ENCODE assay signal across 16 cellular contexts in genomic region chr6:11358904-11359840, GRCh38.
DNase-seq lines count a peak whose midpoint lies in the region; ATAC-seq and TF ChIP-seq lines count a peak whose summit lies in the region.
"Had no signal": no experiment of that assay in that cellular context is flagged by ENCODE, and none has a peak within 500 bp of the region (broad histone marks: within the 10 kb centered on the region; RNA-seq: fewer than 3 reads in every experiment).

No MANE protein-coding gene starts in this region.

- intact Hi-C loops in activated CD4-positive, alpha-beta T cell treated with anti-CD3 and anti-CD28 coated beads, Interleukin-2, amount 10 ng/mL, durations not matched to agents 24 days and 14 days (cut with micrococcal nuclease) = no loop called here
- intact Hi-C loops in colonic mucosa (cut with DNase I) = no loop called here

- no peaks in the 10 kb centered on the region for H3K9me3 ChIP-seq in colonic mucosa
- no peaks in the 10 kb centered on the region for H3K9me3 ChIP-seq in upper lobe of left lung
- H3K9me3 ChIP-seq: Peyer's patch had no signal

- H3K36me3 ChIP-seq in colonic mucosa = no peaks in the 10 kb centered on the region
- no peaks in the 10 kb centered on the region for H3K36me3 ChIP-seq in upper lobe of left lung
- H3K36me3 ChIP-seq: Peyer's patch had no signal

- H3K27ac ChIP-seq in colonic mucosa = peak overlapping the region; percentile 18
- peak overlapping the region; percentile 75 to 90 (median 80) for H3K27ac ChIP-seq in upper lobe of left lung
- H3K27ac ChIP-seq: Peyer's patch had no signal

- no peak for TF ChIP-seq CTCF in colonic mucosa (IDR thresholded peaks at IDR 0.05)
- no peak for TF ChIP-seq CTCF in upper lobe of left lung (IDR thresholded peaks at IDR 0.05)

- H3K4me3 Mint-ChIP-seq in activated CD4-positive, alpha-beta T cell treated with anti-CD3 and anti-CD28 coated beads, Interleukin-2, amount 10 ng/mL, durations not matched to agents 24 days and 14 days = no peak overlapping the region
- H3K4me3 Mint-ChIP-seq in memory B cell = no peak overlapping the region
- H3K4me3 Mint-ChIP-seq: activated CD4-positive, alpha-beta memory T cell treated with anti-CD3 and anti-CD28 coated beads, Interleukin-2, amount 10 ng/mL, durations not matched to agents 7 days and 5 days had no signal

- peaks cover 21% of the 10 kb centered on the region for H3K9me3 Mint-ChIP-seq in activated CD4-positive, alpha-beta T cell treated with anti-CD3 and anti-CD28 coated beads, Interleukin-2, amount 10 ng/mL, durations not matched to agents 24 days and 14 days
- H3K9me3 Mint-ChIP-seq in memory B cell = peaks cover 2% of the 10 kb centered on the region

- H3K36me3 Mint-ChIP-seq in activated CD4-positive, alpha-beta T cell treated with anti-CD3 and anti-CD28 coated beads, Interleukin-2, amount 10 ng/mL, durations not matched to agents 24 days and 14 days (ENCODE audit: low read depth) = peaks cover 70% of the 10 kb centered on the region
- H3K36me3 Mint-ChIP-seq in memory B cell = peaks cover 35% of the 10 kb centered on the region

- peaks cover 12% of the 10 kb centered on the region for H3K4me1 ChIP-seq in colonic mucosa
- peaks cover 56 to 78% (median 62%) of the 10 kb centered on the region in 4 donors for H3K4me1 ChIP-seq in upper lobe of left lung

- H3K27me3 ChIP-seq in colonic mucosa = no peaks in the 10 kb centered on the region
- H3K27me3 ChIP-seq in upper lobe of left lung = no peaks in the 10 kb centered on the region
- H3K27me3 ChIP-seq: Peyer's patch had no signal

- TF ChIP-seq POLR2A in upper lobe of left lung (IDR thresholded peaks at IDR 0.05) = no peak

- TF ChIP-seq EP300 in upper lobe of left lung (IDR thresholded peaks at IDR 0.05) = peak in 2 of 4 donors; percentile 68 to 75

- no peak overlapping the region for H3K9ac ChIP-seq in colonic mucosa (ENCODE audit: low read depth in 2 of 2, low read length in 2 of 2)

- ATAC-seq in memory B cell (ENCODE audit: low read depth) (no peak), upper lobe of left lung (ENCODE audit: low FRiP score in 2 of 2) (no peak), GM18861 (IDR thresholded peaks at IDR 0.05; ENCODE audit: unreplicated experiment) (no peak), GM19463 (IDR thresholded peaks at IDR 0.05; ENCODE audit: unreplicated experiment) (no peak), GM18498 (IDR thresholded peaks at IDR 0.05; ENCODE audit: unreplicated experiment) (no peak)
- ATAC-seq: sciatic nerve had no signal

- no peak for DNase-seq in activated CD4-positive, alpha-beta T cell treated with anti-CD3 and anti-CD28 coated beads, Interleukin-2, amount 10 ng/mL, durations not matched to agents 24 days and 14 days
- DNase-seq in activated CD4-positive, alpha-beta T cell treated with anti-CD3 and anti-CD28 coated beads, Interleukin-2, amount 50 U/mL, for 1 hour = no peak
- DNase-seq in colonic mucosa = no peak
- no peak for DNase-seq in memory B cell (ENCODE audit: low spot score in 2 of 2)
- DNase-seq in upper lobe of left lung = no peak
- DNase-seq: activated CD4-positive, alpha-beta memory T cell treated with anti-CD3 and anti-CD28 coated beads, Interleukin-2, amount 10 ng/mL, durations not matched to agents 7 days and 5 days; activated gamma-delta T cell treated with Interleukin-2 at 50 U/mL for 16 hours; central memory CD4-positive, alpha-beta T cell; NCI-H1417 treated with DMSO at 0.1 percent for 48 hours; NCI-H524 treated with DMSO at 0.1 percent for 48 hours; Peyer's patch had no signal

- 63 to 66% methylated on average over 4 of the region's 4 CpGs for WGBS in upper lobe of left lung, 2 donors

- no peaks in the 10 kb centered on the region for H3K27me3 Mint-ChIP-seq in activated CD4-positive, alpha-beta T cell treated with anti-CD3 and anti-CD28 coated beads, Interleukin-2, amount 10 ng/mL, durations not matched to agents 24 days and 14 days
- no peaks in the 10 kb centered on the region for H3K27me3 Mint-ChIP-seq in memory B cell
- H3K27me3 Mint-ChIP-seq: activated CD4-positive, alpha-beta memory T cell treated with anti-CD3 and anti-CD28 coated beads, Interleukin-2, amount 10 ng/mL, durations not matched to agents 7 days and 5 days; IgD-negative memory B cell had no signal

- peak overlapping the region; percentile 68 for H3K27ac Mint-ChIP-seq in activated CD4-positive, alpha-beta T cell treated with anti-CD3 and anti-CD28 coated beads, Interleukin-2, amount 10 ng/mL, durations not matched to agents 24 days and 14 days
- peak overlapping the region; percentile 47 for H3K27ac Mint-ChIP-seq in memory B cell
- H3K27ac Mint-ChIP-seq: activated CD4-positive, alpha-beta memory T cell treated with anti-CD3 and anti-CD28 coated beads, Interleukin-2, amount 10 ng/mL, durations not matched to agents 7 days and 5 days had no signal

- H3K4me1 Mint-ChIP-seq in activated CD4-positive, alpha-beta T cell treated with anti-CD3 and anti-CD28 coated beads, Interleukin-2, amount 10 ng/mL, durations not matched to agents 24 days and 14 days = peaks cover 78% of the 10 kb centered on the region
- H3K4me1 Mint-ChIP-seq in memory B cell = peaks cover 53% of the 10 kb centered on the region

- no peak overlapping the region for H3K4me3 ChIP-seq in colonic mucosa
- no peak overlapping the region for H3K4me3 ChIP-seq in upper lobe of left lung
- H3K4me3 ChIP-seq: Peyer's patch had no signal
